ENCODE assay signal across 11 cellular contexts in the genomic region with DNA sequence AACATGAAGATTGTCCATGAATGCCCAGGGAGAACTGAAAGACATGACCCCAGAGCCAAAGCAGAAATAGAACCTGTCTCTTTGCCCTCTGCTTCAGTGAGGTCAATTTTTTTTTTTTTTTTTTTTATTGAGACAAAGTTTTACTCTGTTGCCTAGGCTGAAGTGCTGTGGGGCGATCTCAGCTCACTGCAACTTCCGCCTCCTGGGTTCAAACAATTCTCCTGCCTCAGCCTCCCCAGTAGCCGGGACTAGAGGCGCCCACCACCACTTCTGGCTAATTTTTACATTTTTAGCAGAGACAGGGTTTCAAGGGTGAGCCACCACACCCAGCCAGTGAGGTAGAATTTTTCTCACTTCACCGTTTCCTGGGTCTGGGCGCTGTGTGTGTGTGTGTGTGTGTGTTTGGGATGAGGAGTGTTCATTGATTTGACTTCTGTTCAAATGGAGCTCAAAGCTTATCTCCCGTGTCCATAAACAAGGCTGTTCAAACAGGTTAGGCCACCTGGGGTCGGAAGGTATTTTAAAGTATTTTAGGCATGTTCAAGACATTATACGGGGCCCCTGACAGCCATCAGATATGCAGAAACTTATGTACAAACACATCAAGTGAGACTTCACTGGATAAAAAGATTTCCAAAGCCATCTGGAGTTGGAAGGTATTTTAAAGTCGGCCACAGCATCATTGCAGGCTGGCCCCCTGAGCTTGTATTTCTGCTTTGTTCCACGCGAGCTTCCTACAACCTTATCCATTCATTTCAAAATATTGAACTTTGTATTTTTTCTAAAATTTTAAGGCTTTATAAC.
DNase-seq lines count a peak whose midpoint lies in the region; ATAC-seq lines count a peak whose summit lies in the region.
"Had no signal": no experiment of that assay in that cellular context is flagged by ENCODE, and none has a peak within 500 bp of the region (broad histone marks: within the 10 kb centered on the region; RNA-seq: fewer than 3 reads in every experiment).

No MANE protein-coding gene starts in this region.

- peak overlapping the region; percentile 20 for H3K4me3 Mint-ChIP-seq in activated naive CD4-positive, alpha-beta T cell treated with anti-CD3 and anti-CD28 coated beads, Interleukin-2, amount 10 ng/mL, durations not matched to agents 7 days and 5 days
- peak overlapping the region; percentile 42 for H3K4me3 Mint-ChIP-seq in T-helper 2 cell treated with Interferon-gamma antibody and Interleukin-4, amounts not matched to agents 5 μg/mL and 100 μg/mL, for 36 hours
- no peak overlapping the region for H3K4me3 Mint-ChIP-seq in stimulated activated memory B cell treated with anti-CD40 and anti-IgM and Interleukin-4, amounts not matched to agents 10 μg/mL and 1 μg/mL and 100 μg/mL, for 72 hours

- peaks cover 77% of the 10 kb centered on the region for H3K4me1 Mint-ChIP-seq in activated naive CD4-positive, alpha-beta T cell treated with anti-CD3 and anti-CD28 coated beads, Interleukin-2, amount 10 ng/mL, durations not matched to agents 7 days and 5 days
- peaks cover 66% of the 10 kb centered on the region for H3K4me1 Mint-ChIP-seq in T-helper 2 cell treated with Interferon-gamma antibody and Interleukin-4, amounts not matched to agents 5 μg/mL and 100 μg/mL, for 36 hours (ENCODE audit: low read depth)
- peaks cover 67% of the 10 kb centered on the region for H3K4me1 Mint-ChIP-seq in stimulated activated memory B cell treated with anti-CD40 and anti-IgM and Interleukin-4, amounts not matched to agents 10 μg/mL and 1 μg/mL and 100 μg/mL, for 72 hours

- CTCF ChIA-PET in activated naive CD4-positive, alpha-beta T cell treated with anti-CD3 and anti-CD28 coated beads, Interleukin-2, amount 10 ng/mL, durations not matched to agents 7 days and 5 days (lab: Charles Lee): interaction anchor here (0.7 to 2.3 kb wide), 4 partner anchors 10 to 212 kb away, joined by 3 to 8 read pairs (median 3); no protein-coding TSS in a partner anchor

- H3K27ac Mint-ChIP-seq in activated naive CD4-positive, alpha-beta T cell treated with anti-CD3 and anti-CD28 coated beads, Interleukin-2, amount 10 ng/mL, durations not matched to agents 7 days and 5 days: peak overlapping the region; percentile 89
- H3K27ac Mint-ChIP-seq in T-helper 2 cell treated with Interferon-gamma antibody and Interleukin-4, amounts not matched to agents 5 μg/mL and 100 μg/mL, for 36 hours: peak overlapping the region; percentile 31
- peak overlapping the region; percentile 100 for H3K27ac Mint-ChIP-seq in stimulated activated memory B cell treated with anti-CD40 and anti-IgM and Interleukin-4, amounts not matched to agents 10 μg/mL and 1 μg/mL and 100 μg/mL, for 72 hours

- H3K27me3 Mint-ChIP-seq in activated naive CD4-positive, alpha-beta T cell treated with anti-CD3 and anti-CD28 coated beads, Interleukin-2, amount 10 ng/mL, durations not matched to agents 7 days and 5 days: no peaks in the 10 kb centered on the region
- peaks cover 5% of the 10 kb centered on the region for H3K27me3 Mint-ChIP-seq in T-helper 2 cell treated with Interferon-gamma antibody and Interleukin-4, amounts not matched to agents 5 μg/mL and 100 μg/mL, for 36 hours (ENCODE audit: low read depth)
- no peaks in the 10 kb centered on the region for H3K27me3 Mint-ChIP-seq in stimulated activated memory B cell treated with anti-CD40 and anti-IgM and Interleukin-4, amounts not matched to agents 10 μg/mL and 1 μg/mL and 100 μg/mL, for 72 hours

- no peaks in the 10 kb centered on the region for H3K9me3 Mint-ChIP-seq in activated naive CD4-positive, alpha-beta T cell treated with anti-CD3 and anti-CD28 coated beads, Interleukin-2, amount 10 ng/mL, durations not matched to agents 7 days and 5 days
- H3K9me3 Mint-ChIP-seq in T-helper 2 cell treated with Interferon-gamma antibody and Interleukin-4, amounts not matched to agents 5 μg/mL and 100 μg/mL, for 36 hours: no peaks in the 10 kb centered on the region
- H3K9me3 Mint-ChIP-seq in stimulated activated memory B cell treated with anti-CD40 and anti-IgM and Interleukin-4, amounts not matched to agents 10 μg/mL and 1 μg/mL and 100 μg/mL, for 72 hours: no peaks in the 10 kb centered on the region

- intact Hi-C loops in left colon (cut with DNase I, micrococcal nuclease): no loop called here

- no peaks in the 10 kb centered on the region for H3K36me3 Mint-ChIP-seq in activated naive CD4-positive, alpha-beta T cell treated with anti-CD3 and anti-CD28 coated beads, Interleukin-2, amount 10 ng/mL, durations not matched to agents 7 days and 5 days
- H3K36me3 Mint-ChIP-seq in T-helper 2 cell treated with Interferon-gamma antibody and Interleukin-4, amounts not matched to agents 5 μg/mL and 100 μg/mL, for 36 hours (ENCODE audit: low read depth): no peaks in the 10 kb centered on the region
- no peaks in the 10 kb centered on the region for H3K36me3 Mint-ChIP-seq in stimulated activated memory B cell treated with anti-CD40 and anti-IgM and Interleukin-4, amounts not matched to agents 10 μg/mL and 1 μg/mL and 100 μg/mL, for 72 hours

- ATAC-seq in left colon: peak; percentile 46
- ATAC-seq in stimulated activated memory B cell treated with anti-CD40 and anti-IgM and Interleukin-4, amounts not matched to agents 10 μg/mL and 1 μg/mL and 100 μg/mL, for 72 hours: no peak
- ATAC-seq in GM18858 (IDR thresholded peaks at IDR 0.05; ENCODE audit: unreplicated experiment): no peak

- peak; percentile 53 for DNase-seq in activated naive CD4-positive, alpha-beta T cell treated with anti-CD3 and anti-CD28 coated beads, Interleukin-2, amount 10 ng/mL, durations not matched to agents 7 days and 5 days
- no peak for DNase-seq in activated naive CD4-positive, alpha-beta T cell treated with Interleukin-2 at 50 U/mL for 16 hours
- DNase-seq in T-helper 2 cell treated with Interferon-gamma antibody and Interleukin-4, amounts not matched to agents 5 μg/mL and 100 μg/mL, for 36 hours (ENCODE audit: low spot score): no peak
- DNase-seq in left colon: peak in 1 of 2 donors; percentile 39
- no peak for DNase-seq in OCI-M2 (lab: John Stamatoyannopoulos, UW; ENCODE audit: unreplicated experiment)
- DNase-seq in 8988T: no peak
- DNase-seq: GDM1, NCI-H1417, NCI-H510A treated with DMSO at 0.1 percent for 48 hours had no signal

Comparison
In these comparisons a context has a peak if more than half of its experiments do, and no peak if none do; other contexts are left out.
1. H3K27ac Mint-ChIP-seq: peak in every context shown above with its lines; median percentile 100 in stimulated activated memory B cell treated with anti-CD40 and anti-IgM and Interleukin-4, amounts not matched to agents 10 μg/mL and 1 μg/mL and 100 μg/mL, for 72 hours; 89 in activated naive CD4-positive, alpha-beta T cell treated with anti-CD3 and anti-CD28 coated beads, Interleukin-2, amount 10 ng/mL, durations not matched to agents 7 days and 5 days; 31 in T-helper 2 cell treated with Interferon-gamma antibody and Interleukin-4, amounts not matched to agents 5 μg/mL and 100 μg/mL, for 36 hours.